Comparison of ENCODE assay signal across 1 cellular context in the genomic region with DNA sequence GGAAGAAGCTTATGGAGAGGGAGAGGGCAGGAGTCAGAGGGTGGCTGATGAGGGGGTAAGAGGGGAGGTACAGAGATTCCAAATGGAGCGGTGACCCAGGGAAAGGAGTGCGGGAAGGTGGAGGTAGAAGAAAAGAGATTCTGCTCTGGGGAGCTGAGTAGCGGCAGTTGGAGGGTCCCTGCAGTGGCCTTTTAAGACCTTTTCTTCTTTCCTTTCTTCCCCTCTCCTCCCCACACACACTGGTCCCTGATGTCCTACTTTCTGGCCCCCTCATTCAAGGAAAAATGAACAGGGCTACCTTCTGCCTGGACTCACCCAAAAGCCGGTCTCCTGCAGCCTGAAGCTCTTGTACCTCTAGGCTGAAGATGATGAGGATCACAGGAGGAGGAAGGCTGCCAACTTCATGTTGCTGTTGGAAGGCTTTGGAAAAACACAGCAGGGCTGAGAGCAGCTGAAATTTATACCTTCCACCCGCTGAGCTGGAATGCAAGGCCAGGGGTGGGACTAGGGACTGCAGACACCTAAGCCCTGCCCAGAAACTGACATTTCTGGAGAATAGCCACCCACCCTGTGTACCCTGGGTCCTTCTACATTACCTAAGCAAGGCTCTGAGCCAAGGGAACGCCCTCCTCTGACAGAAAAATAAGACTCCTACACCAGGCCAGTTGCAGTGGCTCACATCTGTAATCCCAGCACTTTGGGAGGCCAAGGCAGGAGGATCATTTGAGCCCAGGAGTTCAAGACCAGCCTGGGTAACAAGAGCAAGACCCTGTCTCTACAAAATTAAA.
TF ChIP-seq lines count a peak whose summit lies in the region.

No MANE protein-coding gene starts in this region.

TF ChIP-seq in SK-N-SH treated with all-trans-retinoic acid at 6 μM for 48 hours, 23 proteins besides CTCF, POLR2A, EP300 and RAD21 (continued from another document):
- TF ChIP-seq ESRRG (CRISPR knock-in tag; IDR thresholded peaks at IDR 0.05) (no peak), GLIS3 (CRISPR knock-in tag; IDR thresholded peaks at IDR 0.05) (no peak), RARB (CRISPR knock-in tag; IDR thresholded peaks at IDR 0.05) (no peak), ZC3H10 (CRISPR knock-in tag; IDR thresholded peaks at IDR 0.05) (no peak), ZNF565 (CRISPR knock-in tag; conservative IDR thresholded peaks at IDR 0.05; ENCODE audit: low read depth) (no peak), SNAI2 (CRISPR knock-in tag; IDR thresholded peaks at IDR 0.05) (no peak)
- TF ChIP-seq, protein P1, sequence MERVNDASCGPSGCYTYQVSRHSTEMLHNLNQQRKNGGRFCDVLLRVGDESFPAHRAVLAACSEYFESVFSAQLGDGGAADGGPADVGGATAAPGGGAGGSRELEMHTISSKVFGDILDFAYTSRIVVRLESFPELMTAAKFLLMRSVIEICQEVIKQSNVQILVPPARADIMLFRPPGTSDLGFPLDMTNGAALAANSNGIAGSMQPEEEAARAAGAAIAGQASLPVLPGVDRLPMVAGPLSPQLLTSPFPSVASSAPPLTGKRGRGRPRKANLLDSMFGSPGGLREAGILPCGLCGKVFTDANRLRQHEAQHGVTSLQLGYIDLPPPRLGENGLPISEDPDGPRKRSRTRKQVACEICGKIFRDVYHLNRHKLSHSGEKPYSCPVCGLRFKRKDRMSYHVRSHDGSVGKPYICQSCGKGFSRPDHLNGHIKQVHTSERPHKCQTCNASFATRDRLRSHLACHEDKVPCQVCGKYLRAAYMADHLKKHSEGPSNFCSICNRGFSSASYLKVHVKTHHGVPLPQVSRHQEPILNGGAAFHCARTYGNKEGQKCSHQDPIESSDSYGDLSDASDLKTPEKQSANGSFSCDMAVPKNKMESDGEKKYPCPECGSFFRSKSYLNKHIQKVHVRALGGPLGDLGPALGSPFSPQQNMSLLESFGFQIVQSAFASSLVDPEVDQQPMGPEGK (CRISPR knock-in tag; IDR thresholded peaks at IDR 0.05; ENCODE audit: borderline replicate concordance): no peak
- TF ChIP-seq, protein P2, sequence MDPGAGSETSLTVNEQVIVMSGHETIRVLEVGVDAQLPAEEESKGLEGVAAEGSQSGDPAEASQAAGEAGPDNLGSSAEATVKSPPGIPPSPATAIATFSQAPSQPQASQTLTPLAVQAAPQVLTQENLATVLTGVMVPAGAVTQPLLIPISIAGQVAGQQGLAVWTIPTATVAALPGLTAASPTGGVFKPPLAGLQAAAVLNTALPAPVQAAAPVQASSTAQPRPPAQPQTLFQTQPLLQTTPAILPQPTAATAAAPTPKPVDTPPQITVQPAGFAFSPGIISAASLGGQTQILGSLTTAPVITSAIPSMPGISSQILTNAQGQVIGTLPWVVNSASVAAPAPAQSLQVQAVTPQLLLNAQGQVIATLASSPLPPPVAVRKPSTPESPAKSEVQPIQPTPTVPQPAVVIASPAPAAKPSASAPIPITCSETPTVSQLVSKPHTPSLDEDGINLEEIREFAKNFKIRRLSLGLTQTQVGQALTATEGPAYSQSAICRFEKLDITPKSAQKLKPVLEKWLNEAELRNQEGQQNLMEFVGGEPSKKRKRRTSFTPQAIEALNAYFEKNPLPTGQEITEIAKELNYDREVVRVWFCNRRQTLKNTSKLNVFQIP (CRISPR knock-in tag; IDR thresholded peaks at IDR 0.05; ENCODE audit: borderline replicate concordance, low read depth): no peak
